In the genomic region with DNA sequence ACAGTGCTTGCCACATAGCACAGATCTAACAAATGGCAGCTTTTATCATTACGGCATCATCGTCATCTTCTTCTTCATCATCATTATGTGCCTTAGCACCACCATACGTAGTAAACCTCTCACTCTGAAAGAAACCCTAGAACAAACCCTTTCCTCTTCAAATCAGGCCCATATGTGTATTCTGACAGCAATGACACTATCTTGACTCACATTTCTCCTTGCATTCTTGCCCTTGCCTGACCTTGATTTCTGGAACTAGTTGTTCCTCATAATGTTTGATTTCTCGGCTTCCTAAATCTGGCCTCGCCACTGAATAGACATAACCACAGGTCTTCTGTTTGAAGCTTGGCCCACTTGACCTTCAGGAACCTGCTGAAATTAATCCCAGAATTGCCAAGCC, we compare ENCODE assay signal across 17 cellular contexts.
DNase-seq lines count a peak whose midpoint lies in the region; ATAC-seq and TF ChIP-seq lines count a peak whose summit lies in the region.
"Had no signal": no experiment of that assay in that cellular context is flagged by ENCODE, and none has a peak within 500 bp of the region (broad histone marks: within the 10 kb centered on the region; RNA-seq: fewer than 3 reads in every experiment).

No MANE protein-coding gene starts in this region.

- CTCF ChIA-PET in activated CD8-positive, alpha-beta memory T cell treated with anti-CD3 and anti-CD28 coated beads, Interleukin-2, amount 10 ng/mL, durations not matched to agents 7 days and 5 days (lab: Charles Lee) = no interaction called here

- H3K9me3 Mint-ChIP-seq in activated CD8-positive, alpha-beta memory T cell treated with anti-CD3 and anti-CD28 coated beads, Interleukin-2, amount 10 ng/mL, durations not matched to agents 7 days and 5 days (ENCODE audit: low read depth) = no peaks in the 10 kb centered on the region
- H3K9me3 Mint-ChIP-seq: CD8-positive, alpha-beta T cell; H9 had no signal

- H3K9me3 ChIP-seq in adipocyte (ENCODE audit: control insufficient read depth, low read length) (no peaks in the 10 kb centered on the region), SJCRH30 (replicated peaks) (no peaks in the 10 kb centered on the region)
- H3K9me3 ChIP-seq: BE2C had no signal

- no peak overlapping the region for H3K9ac ChIP-seq in adipocyte (ENCODE audit: low read length)

- H3K4me3 Mint-ChIP-seq in activated CD8-positive, alpha-beta memory T cell treated with anti-CD3 and anti-CD28 coated beads, Interleukin-2, amount 10 ng/mL, durations not matched to agents 7 days and 5 days = no peak overlapping the region
- H3K4me3 Mint-ChIP-seq: CD8-positive, alpha-beta T cell; H9 had no signal

- peak; percentile 3 for DNase-seq in AG09319 (ENCODE audit: extremely low read depth, low read depth)
- DNase-seq in HCEC 1CT = peak; percentile 89
- DNase-seq in adipocyte (ENCODE audit: low read depth) = peak; percentile 44
- DNase-seq in fibroblast of the conjunctiva (ENCODE audit: low read depth) = peak; percentile 22
- no peak for DNase-seq in activated CD8-positive, alpha-beta memory T cell treated with anti-CD3 and anti-CD28 coated beads, Interleukin-2, amount 10 ng/mL, durations not matched to agents 7 days and 5 days
- DNase-seq in SJCRH30 = no peak
- DNase-seq: BE2C; CD8-positive, alpha-beta T cell; DND-41; H9; NCI-H1092 treated with DMSO at 0.1 percent for 48 hours; NCI-H1694 treated with DMSO at 0.1 percent for 48 hours; PC-3 had no signal

- TF ChIP-seq CTCF in AG09319 (IDR thresholded peaks at IDR 0.05; ENCODE audit: low read depth, low read length) = no peak

- no peaks in the 10 kb centered on the region for H3K36me3 Mint-ChIP-seq in activated CD8-positive, alpha-beta memory T cell treated with anti-CD3 and anti-CD28 coated beads, Interleukin-2, amount 10 ng/mL, durations not matched to agents 7 days and 5 days
- H3K36me3 Mint-ChIP-seq: CD8-positive, alpha-beta T cell had no signal

- H3K36me3 ChIP-seq in adipocyte (ENCODE audit: control insufficient read depth, insufficient read depth, low read length, severe bottlenecking) = no peaks in the 10 kb centered on the region
- no peaks in the 10 kb centered on the region for H3K36me3 ChIP-seq in SJCRH30
- H3K36me3 ChIP-seq: BE2C had no signal

- no peaks in the 10 kb centered on the region for H3K27me3 ChIP-seq in adipocyte (replicated peaks; ENCODE audit: control insufficient read depth, insufficient read depth, low read length)
- H3K27me3 ChIP-seq in SJCRH30 = 0 out of 2 replicates have a peak, but pooled peaks cover under 1% of the 10 kb centered on the region
- H3K27me3 ChIP-seq: BE2C had no signal

- no peak overlapping the region for H3K27ac ChIP-seq in SJCRH30
- H3K27ac ChIP-seq: SK-N-MC had no signal

- no peaks in the 10 kb centered on the region for H3K4me1 Mint-ChIP-seq in activated CD8-positive, alpha-beta memory T cell treated with anti-CD3 and anti-CD28 coated beads, Interleukin-2, amount 10 ng/mL, durations not matched to agents 7 days and 5 days

- H3K4me1 ChIP-seq in adipocyte (ENCODE audit: control insufficient read depth, insufficient read depth, low read length) = peaks cover 11% of the 10 kb centered on the region
- no peaks in the 10 kb centered on the region for H3K4me1 ChIP-seq in SJCRH30

- ATAC-seq in HG03520 (IDR thresholded peaks at IDR 0.05; ENCODE audit: unreplicated experiment) (no peak), GM21737 (IDR thresholded peaks at IDR 0.05; ENCODE audit: unreplicated experiment) (no peak)
- ATAC-seq in activated CD8-positive, alpha-beta memory T cell treated with anti-CD3 and anti-CD28 coated beads, Interleukin-2, amount 10 ng/mL, durations not matched to agents 7 days and 5 days = no peak
- ATAC-seq: CD8-positive, alpha-beta T cell; K562; PC-3 had no signal

- peaks cover 3% of the 10 kb centered on the region for H3K27me3 Mint-ChIP-seq in activated CD8-positive, alpha-beta memory T cell treated with anti-CD3 and anti-CD28 coated beads, Interleukin-2, amount 10 ng/mL, durations not matched to agents 7 days and 5 days

- H3K27ac Mint-ChIP-seq in activated CD8-positive, alpha-beta memory T cell treated with anti-CD3 and anti-CD28 coated beads, Interleukin-2, amount 10 ng/mL, durations not matched to agents 7 days and 5 days = no peak overlapping the region
- H3K27ac Mint-ChIP-seq: CD8-positive, alpha-beta T cell; H9 had no signal

- H3K4me3 ChIP-seq in adipocyte (ENCODE audit: low read length) = no peak overlapping the region
- H3K4me3 ChIP-seq in SJCRH30 = no peak overlapping the region
- H3K4me3 ChIP-seq: K562, SK-N-MC had no signal

Comparison
In these comparisons a context has a peak if more than half of its experiments do, and no peak if none do; other contexts are left out.
1. DNase-seq: peak in AG09319 (single experiment), HCEC 1CT (single experiment), adipocyte (single experiment) and fibroblast of the conjunctiva (single experiment); none in activated CD8-positive, alpha-beta memory T cell treated with anti-CD3 and anti-CD28 coated beads, Interleukin-2, amount 10 ng/mL, durations not matched to agents 7 days and 5 days (single experiment) and SJCRH30 (0 of 2).